ENCODE assay signal across 6 cellular contexts in the genomic region with DNA sequence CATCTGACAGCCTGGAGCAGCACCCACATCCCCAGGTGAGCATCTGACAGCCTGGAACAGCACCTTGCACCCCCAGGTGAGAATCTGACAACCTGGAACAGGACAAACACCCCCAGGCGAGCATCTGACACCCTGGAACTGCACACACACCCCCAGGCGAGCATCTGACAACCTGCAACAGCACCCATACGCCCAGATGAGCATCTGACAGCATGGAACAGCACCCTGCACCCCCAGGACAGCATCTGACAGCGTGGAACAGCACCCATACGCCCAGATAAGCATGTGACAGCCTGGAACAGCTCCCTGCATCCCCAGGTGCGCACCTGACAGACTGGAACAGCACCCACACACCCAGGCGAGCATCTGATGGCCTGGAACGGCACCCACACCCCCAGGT. TPM values are rescaled to one million over a fixed set of nuclear protein-coding genes. Genes with fewer than 3 reads are reported as not detected.
DNase-seq lines count a peak whose midpoint lies in the region; ATAC-seq and TF ChIP-seq lines count a peak whose summit lies in the region.
"Not testable (repeated sequence)": the region's sequence is repeated elsewhere in the genome, so short reads cannot be mapped to it uniquely, and the experiment has no call there.
"Had no signal": no experiment of that assay in that cellular context is flagged by ENCODE, and none has a peak within 500 bp of the region (broad histone marks: within the 10 kb centered on the region; RNA-seq: fewer than 3 reads in every experiment).

No MANE protein-coding gene starts in this region.

- not testable (repeated sequence) for H3K18ac ChIP-seq in IMR-90 (ENCODE audit: low read depth, low read length)

- not testable (repeated sequence) for TF ChIP-seq CTCF in IMR-90 (conservative IDR thresholded peaks at IDR 0.05; ENCODE audit: low read depth, low read length); osteoblast (IDR thresholded peaks at IDR 0.05; ENCODE audit: extremely low read depth, low read depth, low read length); spleen (IDR thresholded peaks at IDR 0.05 in 8 of 11, conservative IDR thresholded peaks at IDR 0.05 in 3 of 11)

- H3K4me1 ChIP-seq in IMR-90 (ENCODE audit: control insufficient read depth, insufficient read depth, low read length); osteoblast (ENCODE audit: insufficient read depth, low read length); spleen: not testable (repeated sequence)

- not testable (repeated sequence) for H3K79me1 ChIP-seq in IMR-90 (ENCODE audit: low read depth in 1 of 2, low read length in 2 of 2)

- H3K56ac ChIP-seq in IMR-90 (ENCODE audit: extremely low read depth, insufficient read depth, low read length) = not testable (repeated sequence)

- H2BK5ac ChIP-seq in IMR-90 (ENCODE audit: low read depth, low read length, poor library complexity, severe bottlenecking) = not testable (repeated sequence)

- H2AK9ac ChIP-seq in IMR-90 (replicated peaks; ENCODE audit: low read depth, low read length, poor library complexity) = not testable (repeated sequence)

- H3K27me3 ChIP-seq in IMR-90 (ENCODE audit: control insufficient read depth, insufficient read depth, low read length); osteoblast (ENCODE audit: insufficient read depth, low read length): not testable (repeated sequence)
- peaks cover 0 to 26% (median 0%) of the 10 kb centered on the region in 7 donors for H3K27me3 ChIP-seq in spleen (replicated peaks in 1 of 7)

- H3K4me3 ChIP-seq in IMR-90 (ENCODE audit: insufficient read depth, low read depth, low read length); osteoblast (ENCODE audit: insufficient read depth, low read length); spleen: not testable (repeated sequence)

- H3K4ac ChIP-seq in IMR-90 (ENCODE audit: low read depth, low read length) = not testable (repeated sequence)

- peak; percentile 8 for DNase-seq in IMR-90
- peak; percentile 5 for DNase-seq in foreskin melanocyte
- peak; percentile 5 for DNase-seq in hepatic stellate cell (ENCODE audit: low spot score)
- DNase-seq in osteoblast (ENCODE audit: insufficient read length, low spot score, missing footprints) = peak; percentile 82
- DNase-seq in spleen = peak; percentile 27

- H2BK15ac ChIP-seq in IMR-90 (ENCODE audit: low read depth, low read length) = not testable (repeated sequence)

- H3K23ac ChIP-seq in IMR-90 (ENCODE audit: low read depth, low read length) = not testable (repeated sequence)

- H4K20me1 ChIP-seq in IMR-90 (ENCODE audit: insufficient read depth, low read length); osteoblast (ENCODE audit: insufficient read depth, low read length): not testable (repeated sequence)

- not testable (repeated sequence) for BruUV-seq in IMR-90 (replicated peaks; lab: Mats Ljungman, UMichigan)

- H3K4me2 ChIP-seq in IMR-90 (ENCODE audit: low read depth, low read length); osteoblast (ENCODE audit: insufficient read depth, low read length): not testable (repeated sequence)

- not testable (repeated sequence) for H3K14ac ChIP-seq in IMR-90 (replicated peaks; ENCODE audit: low read depth, low read length)

- not testable (repeated sequence) for H3K9me1 ChIP-seq in IMR-90 (ENCODE audit: insufficient read depth, low read length)

- not testable (repeated sequence) for TF ChIP-seq RAD21 in IMR-90 (IDR thresholded peaks at IDR 0.05; ENCODE audit: low read length)

- CTCF ChIA-PET in IMR-90 (lab: Yijun Ruan, JAX) = not testable (repeated sequence)

- H3K27ac ChIP-seq in IMR-90 (ENCODE audit: insufficient read depth, low read length); osteoblast (ENCODE audit: low read depth, low read length); spleen: not testable (repeated sequence)

- H2AFZ ChIP-seq in IMR-90 (replicated peaks; ENCODE audit: low read length, poor library complexity); osteoblast (ENCODE audit: low read length): not testable (repeated sequence)

- H3K9ac ChIP-seq in IMR-90 (ENCODE audit: low read depth, low read length) = not testable (repeated sequence)

- H4K8ac ChIP-seq in IMR-90 (ENCODE audit: low read depth in 2 of 2, low read length in 2 of 2) = not testable (repeated sequence)

- H2AK5ac ChIP-seq in IMR-90 (ENCODE audit: low read depth, low read length) = not testable (repeated sequence)

- WGBS in IMR-90 (ENCODE audit: extremely low coverage in 2 of 2, insufficient read length in 1 of 2), 2 experiments = no CpG with 5 or more reads among the region's 8 CpGs
- WGBS in spleen, 5 donors = 4 to 22% (median 20%) methylated on average over 1 to 8 of the region's 8 CpGs

- H4K5ac ChIP-seq in IMR-90 (ENCODE audit: low read depth, low read length) = not testable (repeated sequence)

- not testable (repeated sequence) for ATAC-seq in IMR-90 (ENCODE audit: low read depth)

- not testable (repeated sequence) for TF ChIP-seq POLR2A in IMR-90 (IDR thresholded peaks at IDR 0.05; ENCODE audit: low read depth, low read length); spleen (IDR thresholded peaks at IDR 0.05)

- peaks cover 18% of the 10 kb centered on the region for H3K9me3 ChIP-seq in IMR-90 (ENCODE audit: control insufficient read depth, insufficient read depth, low read length)
- H3K9me3 ChIP-seq in osteoblast (ENCODE audit: low read depth, low read length); spleen: not testable (repeated sequence)

- dilution Hi-C loops in IMR-90 (cut with HindIII; ENCODE audit: low sequenced_read_pairs, unreplicated experiment) = not testable (repeated sequence)

- not testable (repeated sequence) for H2BK20ac ChIP-seq in IMR-90 (ENCODE audit: low read depth, low read length)

- not testable (repeated sequence) for H2BK120ac ChIP-seq in IMR-90 (ENCODE audit: low read depth, low read length)

- intact Hi-C loops in IMR-90 (cut with micrococcal nuclease); spleen (cut with DNase I; ENCODE audit: low total_unique reads): not testable (repeated sequence)

- not testable (repeated sequence) for H4K91ac ChIP-seq in IMR-90 (ENCODE audit: insufficient read depth, low read depth, low read length)

- H3K79me2 ChIP-seq in osteoblast (ENCODE audit: insufficient read depth, low read length) = not testable (repeated sequence)

- in situ Hi-C loops in IMR-90 (cut with MboI; ENCODE audit: low sequenced_read_pairs) = not testable (repeated sequence)

- POLR2A ChIA-PET in IMR-90 (lab: Charles Lee; ENCODE audit: unreplicated experiment) = not testable (repeated sequence)

- not testable (repeated sequence) for H3K36me3 ChIP-seq in IMR-90 (ENCODE audit: control insufficient read depth, insufficient read depth, low read length); osteoblast (ENCODE audit: insufficient read depth, low read length); spleen

RNA-seq across cellular contexts. Expression of a gene that starts 49.0 kb away (rescaled TPM):
- total RNA-seq in IMR-90 (2012; rRNA removed) = under 0.01 TPM in 2 replicates
- 0.09 and 0.11 TPM in 2 replicates for polyA plus RNA-seq in IMR-90 (2012; rRNA removed)
- polyA plus RNA-seq in IMR-90 (2012; cell fraction: cytosol; rRNA removed) = 0.02 and 0.05 TPM in 2 replicates
- polyA plus RNA-seq in IMR-90 (2012; cell fraction: nucleus; rRNA removed; ENCODE audit: low replicate concordance) = 0.83 and 0.86 TPM in 2 replicates
- 0.29 and 0.36 TPM in 2 replicates for total RNA-seq in osteoblast
- 1 to 10 TPM in 6 of 7 donors, under 1 TPM in 1; 0.64 to 2.8 (median 1.8) TPM for total RNA-seq in spleen
- under 1 TPM; 0.09 to 0.51 (median 0.13) TPM for polyA plus RNA-seq in spleen
- total RNA-seq: A172 had no signal

Comparison
In these comparisons a context has a peak if more than half of its experiments do, and no peak if none do; other contexts are left out.
1. DNase-seq: peak in every context shown above with its lines; median percentile 82 in osteoblast; 27 in spleen; 8 in IMR-90; 5 in foreskin melanocyte; 5 in hepatic stellate cell.